Comparison of ENCODE assay signal across 8 cellular contexts in the genomic region with DNA sequence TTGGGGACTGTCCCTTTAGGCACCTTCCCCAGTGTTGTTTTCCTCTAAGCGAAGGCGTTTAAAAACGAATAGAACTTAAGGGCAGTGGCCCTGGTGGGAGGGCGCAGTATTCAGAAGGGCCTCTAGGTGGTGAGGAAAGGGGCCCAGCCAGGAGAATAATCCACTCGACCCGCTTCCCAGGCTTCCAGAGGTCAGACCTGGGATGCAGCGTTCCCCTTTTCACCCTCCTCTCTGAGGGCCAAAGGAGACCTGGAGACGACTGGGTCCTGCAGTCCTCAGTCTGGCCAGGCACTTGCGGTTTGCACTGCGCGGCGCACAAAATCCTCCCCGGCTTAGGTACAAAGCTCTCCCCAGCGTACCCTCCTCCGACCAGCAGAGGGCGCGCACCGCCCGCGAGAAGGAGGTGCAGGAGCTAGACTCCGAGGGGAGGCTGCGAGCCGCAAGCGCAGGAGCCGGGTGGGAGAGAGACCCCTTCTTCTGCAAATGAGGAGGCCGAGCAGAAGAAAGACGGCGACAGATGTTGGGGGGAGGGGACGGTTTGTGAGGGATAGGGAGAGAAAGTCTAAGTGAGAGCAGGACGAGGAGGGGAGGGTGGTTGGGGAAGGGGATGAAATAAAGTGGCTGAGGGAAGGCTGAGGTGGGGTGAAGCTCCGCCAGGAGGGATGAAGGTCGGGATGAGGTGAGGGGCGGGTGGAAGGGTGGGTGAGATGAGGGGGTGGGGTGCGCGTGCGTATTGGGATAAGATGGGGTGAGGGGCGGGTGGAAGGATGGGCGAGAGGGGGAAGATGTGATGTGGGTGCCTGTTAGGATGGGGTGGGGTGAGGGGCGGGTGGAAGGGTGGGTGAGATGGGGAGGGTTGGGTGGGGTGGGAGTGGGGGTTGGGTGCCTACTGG. TPM values are rescaled to one million over a fixed set of nuclear protein-coding genes. Genes with fewer than 3 reads are reported as not detected.
DNase-seq lines count a peak whose midpoint lies in the region; ATAC-seq and TF ChIP-seq lines count a peak whose summit lies in the region.

No MANE protein-coding gene starts in this region.

- DNase-seq in BJ (ENCODE audit: low read depth) (no peak), NCI-H460 (ENCODE audit: extremely low read depth, low read depth) (peak; percentile 77), choroid plexus epithelial cell (ENCODE audit: low read depth) (peak; percentile 82), left lobe of liver (ENCODE audit: low spot score) (peak; percentile 80)
- peak; percentile 76 to 83 for DNase-seq in activated CD4-positive, alpha-beta T cell treated with anti-CD3 and anti-CD28 coated beads for 4 hours
- DNase-seq in stimulated activated CD4-positive, alpha-beta T cell treated with anti-CD3 and anti-CD28 coated beads, Interleukin-4, amount 100 ng/mL, for 4 hours, result peak; percentile 78 to 85

- POLR2A ChIA-PET in BJ (lab: Charles Lee), result no interaction called here

- ATAC-seq in GM19043 (IDR thresholded peaks at IDR 0.05; ENCODE audit: low read depth, unreplicated experiment) (peak; percentile 79), HG03354 (IDR thresholded peaks at IDR 0.05; ENCODE audit: poor library complexity, severe bottlenecking, unreplicated experiment) (peak; percentile 95), left lobe of liver (peak; percentile 95)

- no peaks in the 10 kb centered on the region for H3K36me3 ChIP-seq in BJ (ENCODE audit: control insufficient read depth, insufficient read depth, low read length)

- CTCF ChIA-PET in BJ (lab: Yijun Ruan, JAX), result interaction anchor here (0.6 to 4.0 kb wide), 50 partner anchors 8 to 315 kb away, joined by 3 to 44 read pairs (median 4); partner anchors contain the start of gene CDK5R2

- TF ChIP-seq CTCF in BJ (IDR thresholded peaks at IDR 0.05; ENCODE audit: insufficient read depth, low read depth, low read length) (peak; percentile 97), choroid plexus epithelial cell (conservative IDR thresholded peaks at IDR 0.05; ENCODE audit: low read depth, low read length) (peak; percentile 83)

- peaks cover 53% of the 10 kb centered on the region for H3K27me3 ChIP-seq in BJ (ENCODE audit: control insufficient read depth, insufficient read depth, low read length)

- H3K4me3 ChIP-seq in BJ (ENCODE audit: low read depth, low read length), result no peak overlapping the region
- H3K4me3 ChIP-seq in choroid plexus epithelial cell (ENCODE audit: low read depth, low read length), result peak overlapping the region; percentile 37

RNA-seq across cellular contexts. Expression of gene FEV, which starts 4.9 kb away (rescaled TPM):
- polyA plus RNA-seq in BJ (2011; rRNA removed), result not detected in 2 replicates
- polyA minus RNA-seq in BJ (2011; rRNA and poly(A)+ RNA removed), result not detected in 2 replicates
- total RNA-seq in NCI-H460 (2014; rRNA removed; shearing (Covaris generic)), result not detected in 2 replicates
- polyA plus RNA-seq in NCI-H460 (2014; cell fraction: nucleus; rRNA removed), result not detected in 2 replicates
- total RNA-seq in left lobe of liver, result not detected

RNA-seq across cellular contexts. Expression of gene CRYBA2, which starts 13.1 kb away (rescaled TPM):
- 0.26 TPM in 1 of 2 replicates, not detected in the other for polyA plus RNA-seq in BJ (2011; rRNA removed)
- polyA minus RNA-seq in BJ (2011; rRNA and poly(A)+ RNA removed), result not detected in 2 replicates
- total RNA-seq in NCI-H460 (2014; rRNA removed; shearing (Covaris generic)), result not detected in 2 replicates
- not detected in 2 replicates for polyA plus RNA-seq in NCI-H460 (2014; cell fraction: nucleus; rRNA removed)
- total RNA-seq in left lobe of liver, result not detected

RNA-seq across cellular contexts. Expression of gene CDK5R2, which starts 20.6 kb away (rescaled TPM):
- 0.02 TPM in 1 of 2 replicates, not detected in the other for polyA plus RNA-seq in BJ (2011; rRNA removed)
- polyA minus RNA-seq in BJ (2011; rRNA and poly(A)+ RNA removed), result not detected in 2 replicates
- total RNA-seq in NCI-H460 (2014; rRNA removed; shearing (Covaris generic)), result 0.07 TPM in 1 of 2 replicates, not detected in the other
- 0.04 TPM in 1 of 2 replicates, not detected in the other for polyA plus RNA-seq in NCI-H460 (2014; cell fraction: nucleus; rRNA removed)
- not detected for total RNA-seq in left lobe of liver
